Comparison of ENCODE assay signal across 7 cellular contexts in genomic region chr11:71929491-71929890, GRCh38. TPM values are rescaled to one million over a fixed set of nuclear protein-coding genes. Genes with fewer than 3 reads are reported as not detected.
DNase-seq lines count a peak whose midpoint lies in the region; ATAC-seq lines count a peak whose summit lies in the region.

No MANE protein-coding gene starts in this region.

- H3K4me3 ChIP-seq in HUES48 (ENCODE audit: low read depth, low read length): peak overlapping the region; percentile 90
- H3K4me3 ChIP-seq in iPS-18c (ENCODE audit: insufficient read depth, low read depth, low read length): peak overlapping the region; percentile 61

- no peak overlapping the region for H3K27ac ChIP-seq in HUES48 (ENCODE audit: low read depth, low read length)

- H3K9me3 ChIP-seq in HUES48 (ENCODE audit: control insufficient read depth, insufficient read depth, low read length) (no peaks in the 10 kb centered on the region), iPS-18c (ENCODE audit: control insufficient read depth, insufficient read depth, low read length) (no peaks in the 10 kb centered on the region)

- peak overlapping the region; percentile 98 for H3K9ac ChIP-seq in HUES48 (ENCODE audit: low read depth, low read length)

- H3K4me3 Mint-ChIP-seq in activated T-helper 1 cell treated with anti-CD3 and anti-CD28 coated beads, Interleukin-12 subunit alpha, Interleukin-12 subunit beta, Interleukin-2, Interleukin-4 antibody, amounts not matched to agents 30 ng/mL and 10 ng/mL and 1 ng/mL, durations not matched to agents 14 hours and 24 hours and 36 hours: peak overlapping the region; percentile 98
- peak overlapping the region; percentile 92 to 96 for H3K4me3 Mint-ChIP-seq in stimulated activated naive B cell treated with anti-CD40 and anti-IgM and Interleukin-4, amounts not matched to agents 10 μg/mL and 1 μg/mL and 100 μg/mL, for 72 hours

- peaks cover 20% of the 10 kb centered on the region for H3K36me3 Mint-ChIP-seq in activated T-helper 1 cell treated with anti-CD3 and anti-CD28 coated beads, Interleukin-12 subunit alpha, Interleukin-12 subunit beta, Interleukin-2, Interleukin-4 antibody, amounts not matched to agents 30 ng/mL and 10 ng/mL and 1 ng/mL, durations not matched to agents 14 hours and 24 hours and 36 hours (ENCODE audit: low read depth)
- H3K36me3 Mint-ChIP-seq in stimulated activated naive B cell treated with anti-CD40 and anti-IgM and Interleukin-4, amounts not matched to agents 10 μg/mL and 1 μg/mL and 100 μg/mL, for 72 hours: peaks cover 29 to 34% of the 10 kb centered on the region in 2 donors

- H3K4me1 ChIP-seq in HUES48 (ENCODE audit: control insufficient read depth, insufficient read depth, low read length): peaks cover 7% of the 10 kb centered on the region; the same call in 1 of the 2 replicates

- H3K27me3 Mint-ChIP-seq in activated T-helper 1 cell treated with anti-CD3 and anti-CD28 coated beads, Interleukin-12 subunit alpha, Interleukin-12 subunit beta, Interleukin-2, Interleukin-4 antibody, amounts not matched to agents 30 ng/mL and 10 ng/mL and 1 ng/mL, durations not matched to agents 14 hours and 24 hours and 36 hours (ENCODE audit: insufficient read depth): no peaks in the 10 kb centered on the region
- H3K27me3 Mint-ChIP-seq in stimulated activated naive B cell treated with anti-CD40 and anti-IgM and Interleukin-4, amounts not matched to agents 10 μg/mL and 1 μg/mL and 100 μg/mL, for 72 hours: no peaks in the 10 kb centered on the region

- H3K4me1 Mint-ChIP-seq in activated T-helper 1 cell treated with anti-CD3 and anti-CD28 coated beads, Interleukin-12 subunit alpha, Interleukin-12 subunit beta, Interleukin-2, Interleukin-4 antibody, amounts not matched to agents 30 ng/mL and 10 ng/mL and 1 ng/mL, durations not matched to agents 14 hours and 24 hours and 36 hours (ENCODE audit: low read depth): peaks cover 57% of the 10 kb centered on the region
- peaks cover 31 to 48% of the 10 kb centered on the region in 2 donors for H3K4me1 Mint-ChIP-seq in stimulated activated naive B cell treated with anti-CD40 and anti-IgM and Interleukin-4, amounts not matched to agents 10 μg/mL and 1 μg/mL and 100 μg/mL, for 72 hours

- peak overlapping the region; percentile 95 for H3K27ac Mint-ChIP-seq in activated T-helper 1 cell treated with anti-CD3 and anti-CD28 coated beads, Interleukin-12 subunit alpha, Interleukin-12 subunit beta, Interleukin-2, Interleukin-4 antibody, amounts not matched to agents 30 ng/mL and 10 ng/mL and 1 ng/mL, durations not matched to agents 14 hours and 24 hours and 36 hours
- H3K27ac Mint-ChIP-seq in stimulated activated naive B cell treated with anti-CD40 and anti-IgM and Interleukin-4, amounts not matched to agents 10 μg/mL and 1 μg/mL and 100 μg/mL, for 72 hours: peak overlapping the region; percentile 100

- ATAC-seq in stimulated activated naive B cell treated with anti-CD40 and anti-IgM and Interleukin-4, amounts not matched to agents 10 μg/mL and 1 μg/mL and 100 μg/mL, for 72 hours (replicated peaks): no peak
- ATAC-seq in GM21717 (IDR thresholded peaks at IDR 0.05; ENCODE audit: unreplicated experiment): no peak
- no peak for ATAC-seq in HG03439 (IDR thresholded peaks at IDR 0.05; ENCODE audit: unreplicated experiment)

- no peak for DNase-seq in activated T-helper 1 cell treated with anti-CD3 and anti-CD28 coated beads, Interleukin-12 subunit alpha, Interleukin-12 subunit beta, Interleukin-2, Interleukin-4 antibody, amounts not matched to agents 30 ng/mL and 10 ng/mL and 1 ng/mL, durations not matched to agents 14 hours and 24 hours and 36 hours (ENCODE audit: low spot score)
- DNase-seq in stimulated activated naive B cell treated with anti-CD40 and anti-IgM and Interleukin-4, amounts not matched to agents 10 μg/mL and 1 μg/mL and 100 μg/mL, for 72 hours: no peak
- DNase-seq in globus pallidus (ENCODE audit: low spot score): no peak

- H3K9me3 Mint-ChIP-seq in activated T-helper 1 cell treated with anti-CD3 and anti-CD28 coated beads, Interleukin-12 subunit alpha, Interleukin-12 subunit beta, Interleukin-2, Interleukin-4 antibody, amounts not matched to agents 30 ng/mL and 10 ng/mL and 1 ng/mL, durations not matched to agents 14 hours and 24 hours and 36 hours: no peaks in the 10 kb centered on the region
- H3K9me3 Mint-ChIP-seq in stimulated activated naive B cell treated with anti-CD40 and anti-IgM and Interleukin-4, amounts not matched to agents 10 μg/mL and 1 μg/mL and 100 μg/mL, for 72 hours: no peaks in the 10 kb centered on the region

- intact Hi-C loops in activated T-helper 1 cell treated with anti-CD3 and anti-CD28 coated beads, Interleukin-12 subunit alpha, Interleukin-12 subunit beta, Interleukin-2, Interleukin-4 antibody, amounts not matched to agents 30 ng/mL and 10 ng/mL and 1 ng/mL, durations not matched to agents 14 hours and 24 hours and 36 hours (cut with micrococcal nuclease): loop anchor here (1.0 to 5.0 kb wide), 4 partner anchors 113 to 505 kb away; partner anchors contain the start of genes CLPB, LAMTOR1 and NADSYN1

- no peaks in the 10 kb centered on the region for H3K27me3 ChIP-seq in HUES48 (ENCODE audit: control insufficient read depth, insufficient read depth, low read length)

- H3K36me3 ChIP-seq in HUES48 (ENCODE audit: control insufficient read depth, insufficient read depth, low read length): peaks cover 13% of the 10 kb centered on the region

RNA-seq across cellular contexts. Expression of gene RNF121, which starts 0.6 kb away (rescaled TPM):
- 65.8 and 70.3 TPM in 2 replicates for total RNA-seq in activated T-helper 1 cell treated with anti-CD3 and anti-CD28 coated beads, Interleukin-12 subunit alpha, Interleukin-12 subunit beta, Interleukin-2, Interleukin-4 antibody, amounts not matched to agents 30 ng/mL and 10 ng/mL and 1 ng/mL, durations not matched to agents 14 hours and 24 hours and 36 hours

RNA-seq across cellular contexts. Expression of gene XNDC1N, which starts 1.1 kb away (rescaled TPM):
- total RNA-seq in activated T-helper 1 cell treated with anti-CD3 and anti-CD28 coated beads, Interleukin-12 subunit alpha, Interleukin-12 subunit beta, Interleukin-2, Interleukin-4 antibody, amounts not matched to agents 30 ng/mL and 10 ng/mL and 1 ng/mL, durations not matched to agents 14 hours and 24 hours and 36 hours: 20.9 and 21.5 TPM in 2 replicates

RNA-seq across cellular contexts. Expression of gene DEFB131B, which starts 51.2 kb away (rescaled TPM):
- not detected in 2 replicates for total RNA-seq in activated T-helper 1 cell treated with anti-CD3 and anti-CD28 coated beads, Interleukin-12 subunit alpha, Interleukin-12 subunit beta, Interleukin-2, Interleukin-4 antibody, amounts not matched to agents 30 ng/mL and 10 ng/mL and 1 ng/mL, durations not matched to agents 14 hours and 24 hours and 36 hours
